ENCODE assay signal across 1 cellular context in the genomic region with DNA sequence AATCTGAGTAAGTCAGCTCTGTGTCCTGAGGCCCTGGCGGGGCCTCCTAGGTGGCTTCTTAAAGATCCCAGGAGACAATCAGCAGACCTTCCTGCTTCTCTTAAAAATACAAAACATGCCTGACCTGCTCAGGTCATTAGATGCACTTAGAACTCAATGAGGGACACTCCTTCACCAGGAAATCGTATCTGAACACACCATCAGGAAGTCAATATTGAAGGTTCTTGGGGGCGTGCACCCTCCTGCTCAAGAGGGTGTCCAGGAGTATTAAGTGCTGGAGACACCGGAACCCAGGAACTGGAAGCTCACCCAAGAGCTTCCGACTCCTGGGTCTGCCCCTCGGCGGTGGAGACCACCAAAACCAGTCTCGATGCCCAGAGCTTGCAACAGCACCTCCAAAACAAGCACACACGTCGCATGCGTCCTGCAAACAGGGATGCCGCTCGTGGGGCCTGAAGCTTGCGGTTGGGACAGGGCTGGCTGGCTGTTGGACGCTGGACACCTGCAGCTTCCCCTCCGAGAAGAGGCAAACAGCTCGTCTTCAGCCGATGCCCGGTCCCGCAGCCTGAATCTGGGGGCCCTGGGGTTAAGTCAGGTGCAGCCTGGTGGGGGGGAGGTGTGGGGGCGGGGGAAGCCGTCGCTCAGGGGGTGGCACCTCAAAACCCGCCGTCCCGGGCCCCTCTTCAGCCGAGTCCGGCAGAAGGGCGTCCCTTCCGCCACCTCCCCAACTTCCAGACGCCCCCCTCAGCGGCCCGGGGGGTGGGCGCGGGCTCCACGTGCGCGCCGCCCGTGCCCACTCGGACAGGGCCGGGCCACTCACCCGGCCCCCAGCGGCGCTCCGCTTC.
A peak's percentile ranks its signal among the peaks of the same experiment; 100 is the strongest.
TF ChIP-seq lines count a peak whose summit lies in the region.

No MANE protein-coding gene starts in this region.

TF ChIP-seq in HepG2, 621 proteins besides CTCF, POLR2A, EP300 and RAD21 (continued from another document and continues in another):
- TF ChIP-seq SOX13 (IDR thresholded peaks at IDR 0.05) = no peak
- 0 out of 4 replicates have a peak, but pooled peaks of 1 of the 2 experiments have one; percentile 10 for TF ChIP-seq SOX13 (CRISPR knock-in tag; conservative IDR thresholded peaks at IDR 0.05 in 1 of 2, IDR thresholded peaks at IDR 0.05 in 1 of 2)
- TF ChIP-seq ETV5 (CRISPR knock-in tag; IDR thresholded peaks at IDR 0.05; ENCODE audit: borderline replicate concordance) = peak; percentile 67; the same call in 1 of the 2 replicates
- TF ChIP-seq ZNF773 (CRISPR knock-in tag; IDR thresholded peaks at IDR 0.05; ENCODE audit: borderline replicate concordance) = no peak
- TF ChIP-seq, protein P1, sequence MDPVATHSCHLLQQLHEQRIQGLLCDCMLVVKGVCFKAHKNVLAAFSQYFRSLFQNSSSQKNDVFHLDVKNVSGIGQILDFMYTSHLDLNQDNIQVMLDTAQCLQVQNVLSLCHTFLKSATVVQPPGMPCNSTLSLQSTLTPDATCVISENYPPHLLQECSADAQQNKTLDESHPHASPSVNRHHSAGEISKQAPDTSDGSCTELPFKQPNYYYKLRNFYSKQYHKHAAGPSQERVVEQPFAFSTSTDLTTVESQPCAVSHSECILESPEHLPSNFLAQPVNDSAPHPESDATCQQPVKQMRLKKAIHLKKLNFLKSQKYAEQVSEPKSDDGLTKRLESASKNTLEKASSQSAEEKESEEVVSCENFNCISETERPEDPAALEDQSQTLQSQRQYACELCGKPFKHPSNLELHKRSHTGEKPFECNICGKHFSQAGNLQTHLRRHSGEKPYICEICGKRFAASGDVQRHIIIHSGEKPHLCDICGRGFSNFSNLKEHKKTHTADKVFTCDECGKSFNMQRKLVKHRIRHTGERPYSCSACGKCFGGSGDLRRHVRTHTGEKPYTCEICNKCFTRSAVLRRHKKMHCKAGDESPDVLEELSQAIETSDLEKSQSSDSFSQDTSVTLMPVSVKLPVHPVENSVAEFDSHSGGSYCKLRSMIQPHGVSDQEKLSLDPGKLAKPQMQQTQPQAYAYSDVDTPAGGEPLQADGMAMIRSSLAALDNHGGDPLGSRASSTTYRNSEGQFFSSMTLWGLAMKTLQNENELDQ (CRISPR knock-in tag; IDR thresholded peaks at IDR 0.05; ENCODE audit: borderline replicate concordance) = no peak
- no peak for TF ChIP-seq SIN3B (IDR thresholded peaks at IDR 0.05; ENCODE audit: low read length)
- 0 out of 2 replicates have a peak, but pooled peaks have one; percentile 24 for TF ChIP-seq HDAC1 (CRISPR knock-in tag; IDR thresholded peaks at IDR 0.05)
- TF ChIP-seq KLF16 (CRISPR knock-in tag; IDR thresholded peaks at IDR 0.05) = no peak
- TF ChIP-seq ATF1 (CRISPR knock-in tag; IDR thresholded peaks at IDR 0.05) = no peak
- no peak for TF ChIP-seq ZNF460 (CRISPR knock-in tag; IDR thresholded peaks at IDR 0.05; ENCODE audit: borderline replicate concordance)
- TF ChIP-seq, protein P2, sequence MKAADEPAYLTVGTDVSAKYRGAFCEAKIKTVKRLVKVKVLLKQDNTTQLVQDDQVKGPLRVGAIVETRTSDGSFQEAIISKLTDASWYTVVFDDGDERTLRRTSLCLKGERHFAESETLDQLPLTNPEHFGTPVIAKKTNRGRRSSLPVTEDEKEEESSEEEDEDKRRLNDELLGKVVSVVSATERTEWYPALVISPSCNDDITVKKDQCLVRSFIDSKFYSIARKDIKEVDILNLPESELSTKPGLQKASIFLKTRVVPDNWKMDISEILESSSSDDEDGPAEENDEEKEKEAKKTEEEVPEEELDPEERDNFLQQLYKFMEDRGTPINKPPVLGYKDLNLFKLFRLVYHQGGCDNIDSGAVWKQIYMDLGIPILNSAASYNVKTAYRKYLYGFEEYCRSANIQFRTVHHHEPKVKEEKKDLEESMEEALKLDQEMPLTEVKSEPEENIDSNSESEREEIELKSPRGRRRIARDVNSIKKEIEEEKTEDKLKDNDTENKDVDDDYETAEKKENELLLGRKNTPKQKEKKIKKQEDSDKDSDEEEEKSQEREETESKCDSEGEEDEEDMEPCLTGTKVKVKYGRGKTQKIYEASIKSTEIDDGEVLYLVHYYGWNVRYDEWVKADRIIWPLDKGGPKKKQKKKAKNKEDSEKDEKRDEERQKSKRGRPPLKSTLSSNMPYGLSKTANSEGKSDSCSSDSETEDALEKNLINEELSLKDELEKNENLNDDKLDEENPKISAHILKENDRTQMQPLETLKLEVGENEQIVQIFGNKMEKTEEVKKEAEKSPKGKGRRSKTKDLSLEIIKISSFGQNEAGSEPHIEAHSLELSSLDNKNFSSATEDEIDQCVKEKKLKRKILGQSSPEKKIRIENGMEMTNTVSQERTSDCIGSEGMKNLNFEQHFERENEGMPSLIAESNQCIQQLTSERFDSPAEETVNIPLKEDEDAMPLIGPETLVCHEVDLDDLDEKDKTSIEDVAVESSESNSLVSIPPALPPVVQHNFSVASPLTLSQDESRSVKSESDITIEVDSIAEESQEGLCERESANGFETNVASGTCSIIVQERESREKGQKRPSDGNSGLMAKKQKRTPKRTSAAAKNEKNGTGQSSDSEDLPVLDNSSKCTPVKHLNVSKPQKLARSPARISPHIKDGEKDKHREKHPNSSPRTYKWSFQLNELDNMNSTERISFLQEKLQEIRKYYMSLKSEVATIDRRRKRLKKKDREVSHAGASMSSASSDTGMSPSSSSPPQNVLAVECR (CRISPR knock-in tag; IDR thresholded peaks at IDR 0.05; ENCODE audit: borderline replicate concordance) = peak; percentile 60
- TF ChIP-seq PAWR (CRISPR knock-in tag; IDR thresholded peaks at IDR 0.05; ENCODE audit: borderline replicate concordance) = no peak
- TF ChIP-seq HOXA3 (CRISPR knock-in tag; IDR thresholded peaks at IDR 0.05) = peak; percentile 11; the same call in 1 of the 2 replicates
- no peak for TF ChIP-seq HOXA7 (CRISPR knock-in tag; IDR thresholded peaks at IDR 0.05)
- TF ChIP-seq ERF (CRISPR knock-in tag; IDR thresholded peaks at IDR 0.05) = no peak
- no peak for TF ChIP-seq EEA1 (CRISPR knock-in tag; IDR thresholded peaks at IDR 0.05; ENCODE audit: borderline replicate concordance)
- TF ChIP-seq ZNF761 (CRISPR knock-in tag; conservative IDR thresholded peaks at IDR 0.05) = no peak
- TF ChIP-seq ZBTB3 (CRISPR knock-in tag; IDR thresholded peaks at IDR 0.05; ENCODE audit: borderline replicate concordance, low read depth) = no peak
- TF ChIP-seq SYNCRIP (IDR thresholded peaks at IDR 0.05; ENCODE audit: insufficient read depth, low read depth, low read length) = no peak
- 0 out of 2 replicates have a peak, but pooled peaks have one; percentile 44 for TF ChIP-seq ZNF879 (CRISPR knock-in tag; IDR thresholded peaks at IDR 0.05)
- TF ChIP-seq, protein P3, sequence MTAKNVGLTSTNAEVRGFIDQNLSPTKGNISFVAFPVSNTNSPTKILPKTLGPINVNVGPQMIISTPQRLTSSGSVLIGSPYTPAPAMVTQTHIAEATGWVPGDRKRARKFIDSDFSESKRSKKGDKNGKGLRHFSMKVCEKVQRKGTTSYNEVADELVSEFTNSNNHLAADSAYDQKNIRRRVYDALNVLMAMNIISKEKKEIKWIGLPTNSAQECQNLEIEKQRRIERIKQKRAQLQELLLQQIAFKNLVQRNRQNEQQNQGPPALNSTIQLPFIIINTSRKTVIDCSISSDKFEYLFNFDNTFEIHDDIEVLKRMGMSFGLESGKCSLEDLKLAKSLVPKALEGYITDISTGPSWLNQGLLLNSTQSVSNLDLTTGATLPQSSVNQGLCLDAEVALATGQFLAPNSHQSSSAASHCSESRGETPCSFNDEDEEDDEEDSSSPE (CRISPR knock-in tag; IDR thresholded peaks at IDR 0.05) = no peak
- TF ChIP-seq, protein P4, sequence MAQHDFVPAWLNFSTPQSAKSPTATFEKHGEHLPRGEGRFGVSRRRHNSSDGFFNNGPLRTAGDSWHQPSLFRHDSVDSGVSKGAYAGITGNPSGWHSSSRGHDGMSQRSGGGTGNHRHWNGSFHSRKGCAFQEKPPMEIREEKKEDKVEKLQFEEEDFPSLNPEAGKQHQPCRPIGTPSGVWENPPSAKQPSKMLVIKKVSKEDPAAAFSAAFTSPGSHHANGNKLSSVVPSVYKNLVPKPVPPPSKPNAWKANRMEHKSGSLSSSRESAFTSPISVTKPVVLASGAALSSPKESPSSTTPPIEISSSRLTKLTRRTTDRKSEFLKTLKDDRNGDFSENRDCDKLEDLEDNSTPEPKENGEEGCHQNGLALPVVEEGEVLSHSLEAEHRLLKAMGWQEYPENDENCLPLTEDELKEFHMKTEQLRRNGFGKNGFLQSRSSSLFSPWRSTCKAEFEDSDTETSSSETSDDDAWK (CRISPR knock-in tag; IDR thresholded peaks at IDR 0.05) = no peak
- TF ChIP-seq FOXK1 (CRISPR knock-in tag; IDR thresholded peaks at IDR 0.05; ENCODE audit: borderline replicate concordance, low read depth) = no peak
- TF ChIP-seq, protein P5, sequence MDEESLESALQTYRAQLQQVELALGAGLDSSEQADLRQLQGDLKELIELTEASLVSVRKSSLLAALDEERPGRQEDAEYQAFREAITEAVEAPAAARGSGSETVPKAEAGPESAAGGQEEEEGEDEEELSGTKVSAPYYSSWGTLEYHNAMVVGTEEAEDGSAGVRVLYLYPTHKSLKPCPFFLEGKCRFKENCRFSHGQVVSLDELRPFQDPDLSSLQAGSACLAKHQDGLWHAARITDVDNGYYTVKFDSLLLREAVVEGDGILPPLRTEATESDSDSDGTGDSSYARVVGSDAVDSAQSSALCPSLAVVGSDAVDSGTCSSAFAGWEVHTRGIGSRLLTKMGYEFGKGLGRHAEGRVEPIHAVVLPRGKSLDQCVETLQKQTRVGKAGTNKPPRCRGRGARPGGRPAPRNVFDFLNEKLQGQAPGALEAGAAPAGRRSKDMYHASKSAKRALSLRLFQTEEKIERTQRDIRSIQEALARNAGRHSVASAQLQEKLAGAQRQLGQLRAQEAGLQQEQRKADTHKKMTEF (CRISPR knock-in tag; IDR thresholded peaks at IDR 0.05) = no peak
- TF ChIP-seq, protein P6, sequence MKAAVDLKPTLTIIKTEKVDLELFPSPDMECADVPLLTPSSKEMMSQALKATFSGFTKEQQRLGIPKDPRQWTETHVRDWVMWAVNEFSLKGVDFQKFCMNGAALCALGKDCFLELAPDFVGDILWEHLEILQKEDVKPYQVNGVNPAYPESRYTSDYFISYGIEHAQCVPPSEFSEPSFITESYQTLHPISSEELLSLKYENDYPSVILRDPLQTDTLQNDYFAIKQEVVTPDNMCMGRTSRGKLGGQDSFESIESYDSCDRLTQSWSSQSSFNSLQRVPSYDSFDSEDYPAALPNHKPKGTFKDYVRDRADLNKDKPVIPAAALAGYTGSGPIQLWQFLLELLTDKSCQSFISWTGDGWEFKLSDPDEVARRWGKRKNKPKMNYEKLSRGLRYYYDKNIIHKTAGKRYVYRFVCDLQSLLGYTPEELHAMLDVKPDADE (CRISPR knock-in tag; IDR thresholded peaks at IDR 0.05) = 0 out of 2 replicates have a peak, but pooled peaks have one; percentile 4
- TF ChIP-seq ZNF567 (CRISPR knock-in tag; IDR thresholded peaks at IDR 0.05; ENCODE audit: borderline replicate concordance) = no peak; the same call in 1 of the 2 replicates
- TF ChIP-seq FOXA1 (IDR thresholded peaks at IDR 0.05) = no peak
- TF ChIP-seq FOXA1 (CRISPR knock-in tag; IDR thresholded peaks at IDR 0.05) = no peak; the same call in 1 of the 2 replicates
- TF ChIP-seq MIXL1 (CRISPR knock-in tag; IDR thresholded peaks at IDR 0.05) = no peak
- TF ChIP-seq ZNF350 (CRISPR knock-in tag; IDR thresholded peaks at IDR 0.05; ENCODE audit: borderline replicate concordance, low read depth) = peak; percentile 48; the same call in 1 of the 2 replicates
- TF ChIP-seq, protein P7, sequence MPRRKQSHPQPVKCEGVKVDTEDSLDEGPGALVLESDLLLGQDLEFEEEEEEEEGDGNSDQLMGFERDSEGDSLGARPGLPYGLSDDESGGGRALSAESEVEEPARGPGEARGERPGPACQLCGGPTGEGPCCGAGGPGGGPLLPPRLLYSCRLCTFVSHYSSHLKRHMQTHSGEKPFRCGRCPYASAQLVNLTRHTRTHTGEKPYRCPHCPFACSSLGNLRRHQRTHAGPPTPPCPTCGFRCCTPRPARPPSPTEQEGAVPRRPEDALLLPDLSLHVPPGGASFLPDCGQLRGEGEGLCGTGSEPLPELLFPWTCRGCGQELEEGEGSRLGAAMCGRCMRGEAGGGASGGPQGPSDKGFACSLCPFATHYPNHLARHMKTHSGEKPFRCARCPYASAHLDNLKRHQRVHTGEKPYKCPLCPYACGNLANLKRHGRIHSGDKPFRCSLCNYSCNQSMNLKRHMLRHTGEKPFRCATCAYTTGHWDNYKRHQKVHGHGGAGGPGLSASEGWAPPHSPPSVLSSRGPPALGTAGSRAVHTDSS (CRISPR knock-in tag; conservative IDR thresholded peaks at IDR 0.05) = no peak
- TF ChIP-seq YEATS2 (CRISPR knock-in tag; IDR thresholded peaks at IDR 0.05; ENCODE audit: borderline replicate concordance) = no peak
- TF ChIP-seq SNAPC2 (CRISPR knock-in tag; IDR thresholded peaks at IDR 0.05) = no peak
- TF ChIP-seq JUN (CRISPR knock-in tag; IDR thresholded peaks at IDR 0.05) = no peak
- TF ChIP-seq PITX1 (CRISPR knock-in tag; IDR thresholded peaks at IDR 0.05) = peak; percentile 55
- TF ChIP-seq ZNF263 (CRISPR knock-in tag; IDR thresholded peaks at IDR 0.05) = 0 out of 2 replicates have a peak, but pooled peaks have one; percentile 16
- TF ChIP-seq, protein P8, sequence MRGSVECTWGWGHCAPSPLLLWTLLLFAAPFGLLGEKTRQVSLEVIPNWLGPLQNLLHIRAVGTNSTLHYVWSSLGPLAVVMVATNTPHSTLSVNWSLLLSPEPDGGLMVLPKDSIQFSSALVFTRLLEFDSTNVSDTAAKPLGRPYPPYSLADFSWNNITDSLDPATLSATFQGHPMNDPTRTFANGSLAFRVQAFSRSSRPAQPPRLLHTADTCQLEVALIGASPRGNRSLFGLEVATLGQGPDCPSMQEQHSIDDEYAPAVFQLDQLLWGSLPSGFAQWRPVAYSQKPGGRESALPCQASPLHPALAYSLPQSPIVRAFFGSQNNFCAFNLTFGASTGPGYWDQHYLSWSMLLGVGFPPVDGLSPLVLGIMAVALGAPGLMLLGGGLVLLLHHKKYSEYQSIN (CRISPR knock-in tag; IDR thresholded peaks at IDR 0.05; ENCODE audit: borderline replicate concordance) = no peak
- no peak for TF ChIP-seq ZNF724P (CRISPR knock-in tag; IDR thresholded peaks at IDR 0.05; ENCODE audit: borderline replicate concordance)
- TF ChIP-seq, protein P9, sequence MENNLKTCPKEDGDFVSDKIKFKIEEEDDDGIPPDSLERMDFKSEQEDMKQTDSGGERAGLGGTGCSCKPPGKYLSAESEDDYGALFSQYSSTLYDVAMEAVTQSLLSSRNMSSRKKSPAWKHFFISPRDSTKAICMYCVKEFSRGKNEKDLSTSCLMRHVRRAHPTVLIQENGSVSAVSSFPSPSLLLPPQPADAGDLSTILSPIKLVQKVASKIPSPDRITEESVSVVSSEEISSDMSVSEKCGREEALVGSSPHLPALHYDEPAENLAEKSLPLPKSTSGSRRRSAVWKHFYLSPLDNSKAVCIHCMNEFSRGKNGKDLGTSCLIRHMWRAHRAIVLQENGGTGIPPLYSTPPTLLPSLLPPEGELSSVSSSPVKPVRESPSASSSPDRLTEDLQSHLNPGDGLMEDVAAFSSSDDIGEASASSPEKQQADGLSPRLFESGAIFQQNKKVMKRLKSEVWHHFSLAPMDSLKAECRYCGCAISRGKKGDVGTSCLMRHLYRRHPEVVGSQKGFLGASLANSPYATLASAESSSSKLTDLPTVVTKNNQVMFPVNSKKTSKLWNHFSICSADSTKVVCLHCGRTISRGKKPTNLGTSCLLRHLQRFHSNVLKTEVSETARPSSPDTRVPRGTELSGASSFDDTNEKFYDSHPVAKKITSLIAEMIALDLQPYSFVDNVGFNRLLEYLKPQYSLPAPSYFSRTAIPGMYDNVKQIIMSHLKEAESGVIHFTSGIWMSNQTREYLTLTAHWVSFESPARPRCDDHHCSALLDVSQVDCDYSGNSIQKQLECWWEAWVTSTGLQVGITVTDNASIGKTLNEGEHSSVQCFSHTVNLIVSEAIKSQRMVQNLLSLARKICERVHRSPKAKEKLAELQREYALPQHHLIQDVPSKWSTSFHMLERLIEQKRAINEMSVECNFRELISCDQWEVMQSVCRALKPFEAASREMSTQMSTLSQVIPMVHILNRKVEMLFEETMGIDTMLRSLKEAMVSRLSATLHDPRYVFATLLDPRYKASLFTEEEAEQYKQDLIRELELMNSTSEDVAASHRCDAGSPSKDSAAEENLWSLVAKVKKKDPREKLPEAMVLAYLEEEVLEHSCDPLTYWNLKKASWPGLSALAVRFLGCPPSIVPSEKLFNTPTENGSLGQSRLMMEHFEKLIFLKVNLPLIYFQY (CRISPR knock-in tag; IDR thresholded peaks at IDR 0.05; ENCODE audit: borderline replicate concordance) = no peak
